20 cellular contexts compared by ENCODE assay signal in genomic region chr13:29648760-29649159, GRCh38. TPM values are rescaled to one million over a fixed set of nuclear protein-coding genes. Genes with fewer than 3 reads are reported as not detected.
A peak's percentile ranks its signal among the peaks of the same experiment; 100 is the strongest.
DNase-seq lines count a peak whose midpoint lies in the region; ATAC-seq lines count a peak whose summit lies in the region.
"Had no signal": no experiment of that assay in that cellular context is flagged by ENCODE, and none has a peak within 500 bp of the region (broad histone marks: within the 10 kb centered on the region; RNA-seq: fewer than 3 reads in every experiment).

No MANE protein-coding gene starts in this region.

- H3K4me3 Mint-ChIP-seq in CD4-positive, alpha-beta memory T cell = peak overlapping the region in 7 of 8 donors; percentile 46 to 86 (median 84)
- peak overlapping the region; percentile 51 to 78 (median 62) for H3K4me3 Mint-ChIP-seq in T-cell
- H3K4me3 Mint-ChIP-seq in central memory CD8-positive, alpha-beta T cell = no peak overlapping the region
- H3K4me3 Mint-ChIP-seq: CD14-positive monocyte, neural crest cell had no signal

- no peak for DNase-seq in CD4-positive, alpha-beta memory T cell
- DNase-seq in T-cell (no peak), KG1 (lab: John Stamatoyannopoulos, UW) (no peak)
- DNase-seq in central memory CD8-positive, alpha-beta T cell (ENCODE audit: low spot score in 2 of 2) = no peak
- DNase-seq: DMS 273 treated with DMSO at 0.1 percent for 48 hours; effector CD4-positive, alpha-beta T cell; NCI-H1417; NCI-H510A; posterior cingulate gyrus; RPMI8226; sigmoid colon; substantia nigra had no signal

- no peaks in the 10 kb centered on the region for H3K27me3 ChIP-seq in CD4-positive, alpha-beta memory T cell (ENCODE audit: insufficient read depth, low read length)
- H3K27me3 ChIP-seq: hepatocyte, sigmoid colon had no signal

- H3K4me1 ChIP-seq in CD4-positive, alpha-beta memory T cell (ENCODE audit: insufficient read depth, low read length) = peaks cover 5% of the 10 kb centered on the region
- H3K4me1 ChIP-seq: sigmoid colon had no signal

- H3K9me3 Mint-ChIP-seq in CD4-positive, alpha-beta memory T cell = peaks cover 2 to 10% (median 7%) of the 10 kb centered on the region in 8 donors
- peaks cover 0 to 11% (median 7%) of the 10 kb centered on the region in 3 donors for H3K9me3 Mint-ChIP-seq in T-cell
- H3K9me3 Mint-ChIP-seq in central memory CD8-positive, alpha-beta T cell = no peaks in the 10 kb centered on the region

- no peaks in the 10 kb centered on the region for H3K36me3 ChIP-seq in CD4-positive, alpha-beta memory T cell (ENCODE audit: insufficient read depth, low read length)
- H3K36me3 ChIP-seq: sigmoid colon had no signal

- POLR2A ChIA-PET in CD4-positive, alpha-beta memory T cell (lab: Charles Lee; ENCODE audit: partially characterized antibody) = interaction anchor here (2.6 kb wide), 1 partner anchor 53 kb away, joined by 10 read pairs; the partner anchor contains the start of gene SLC7A1
- POLR2A ChIA-PET in T-cell (lab: Charles Lee) = no interaction called here

- H3K27ac Mint-ChIP-seq in CD4-positive, alpha-beta memory T cell = peak overlapping the region in 5 of 7 donors; percentile 61 to 86 (median 70)
- peak overlapping the region; percentile 30 to 84 for H3K27ac Mint-ChIP-seq in T-cell
- peak overlapping the region; percentile 29 for H3K27ac Mint-ChIP-seq in central memory CD8-positive, alpha-beta T cell (ENCODE audit: low read depth)
- H3K27ac Mint-ChIP-seq: CD14-positive monocyte had no signal

- H3K27me3 Mint-ChIP-seq in CD4-positive, alpha-beta memory T cell = peaks cover 3 to 7% of the 10 kb centered on the region in 2 donors
- peaks cover 0 to 3% of the 10 kb centered on the region in 2 donors for H3K27me3 Mint-ChIP-seq in T-cell
- H3K27me3 Mint-ChIP-seq in central memory CD8-positive, alpha-beta T cell = no peaks in the 10 kb centered on the region

- H3K4me1 Mint-ChIP-seq in CD4-positive, alpha-beta memory T cell = peaks cover 0 to 11% (median 5%) of the 10 kb centered on the region in 4 donors
- H3K4me1 Mint-ChIP-seq in T-cell = peaks cover 6 to 16% (median 16%) of the 10 kb centered on the region in 3 donors
- H3K4me1 Mint-ChIP-seq in central memory CD8-positive, alpha-beta T cell = peaks cover 6% of the 10 kb centered on the region
- H3K4me1 Mint-ChIP-seq: CD14-positive monocyte, neural crest cell had no signal

- intact Hi-C loops in CD4-positive, alpha-beta memory T cell (cut with micrococcal nuclease) = no loop called here

- no peak overlapping the region for H3K4me3 ChIP-seq in CD4-positive, alpha-beta memory T cell (ENCODE audit: low read length in 2 of 2)
- H3K4me3 ChIP-seq: hepatocyte, sigmoid colon had no signal

- H3K27ac ChIP-seq in CD4-positive, alpha-beta memory T cell (ENCODE audit: low read depth, low read length) = no peak overlapping the region
- H3K27ac ChIP-seq: hepatocyte, sigmoid colon, VCaP had no signal

- ATAC-seq in GM18867 (IDR thresholded peaks at IDR 0.05; ENCODE audit: unreplicated experiment) (peak; percentile 61), T-cell (replicated peaks in 1 of 4) (no peak), GM19395 (IDR thresholded peaks at IDR 0.05; ENCODE audit: unreplicated experiment) (no peak), GM18868 (IDR thresholded peaks at IDR 0.05; ENCODE audit: unreplicated experiment) (no peak)
- ATAC-seq in central memory CD8-positive, alpha-beta T cell (replicated peaks; ENCODE audit: extremely low read depth, poor library complexity, severe bottlenecking) = no peak
- ATAC-seq: activated naive CD4-positive, alpha-beta T cell treated with anti-CD3 and anti-CD28 coated beads, Interleukin-2, amount 50 U/mL, for 72 hours had no signal

- peaks cover 0 to 11% of the 10 kb centered on the region in 2 donors for H3K36me3 Mint-ChIP-seq in CD4-positive, alpha-beta memory T cell
- peaks cover 24% of the 10 kb centered on the region for H3K36me3 Mint-ChIP-seq in T-cell
- no peaks in the 10 kb centered on the region for H3K36me3 Mint-ChIP-seq in central memory CD8-positive, alpha-beta T cell (ENCODE audit: insufficient read depth)
- H3K36me3 Mint-ChIP-seq: activated naive CD4-positive, alpha-beta T cell treated with anti-CD3 and anti-CD28 coated beads, Interleukin-2, amount 50 U/mL, for 72 hours; CD14-positive monocyte had no signal

- H3K9me3 ChIP-seq in CD4-positive, alpha-beta memory T cell (ENCODE audit: control insufficient read depth in 1 of 2, low read length in 2 of 2) = no peaks in the 10 kb centered on the region
- H3K9me3 ChIP-seq: sigmoid colon had no signal

- CTCF ChIA-PET in CD4-positive, alpha-beta memory T cell (lab: Charles Lee; ENCODE audit: partially characterized antibody) = no interaction called here
- CTCF ChIA-PET in T-cell (lab: Charles Lee) = no interaction called here

RNA-seq across cellular contexts. Expression of gene SLC7A1, which starts 53.3 kb away (rescaled TPM):
- 10 to 100 TPM; 38.6 to 42.6 TPM for total RNA-seq in CD4-positive, alpha-beta memory T cell
- polyA plus RNA-seq in CD4-positive, alpha-beta memory T cell = 1 to 10 TPM; 2.8 to 7.0 TPM
- 10 to 100 TPM; 20.0 to 62.9 (median 57.9) TPM for total RNA-seq in T-cell
